8 cellular contexts compared by ENCODE assay signal in genomic region chr9:124861342-124862229, GRCh38. TPM values are rescaled to one million over a fixed set of nuclear protein-coding genes. Genes with fewer than 3 reads are reported as not detected.
DNase-seq lines count a peak whose midpoint lies in the region; ATAC-seq and TF ChIP-seq lines count a peak whose summit lies in the region.

Gene ARPC5L, plus strand, starts transcription at chr9:124862130. Its CDS starts 7,161 bp downstream, at chr9:124869291.
Gene RPL35, minus strand, starts transcription at chr9:124861957. Its CDS starts 45 bp downstream, at chr9:124861912.

- no peak within 1 kb of the TSS for H4K5ac ChIP-seq in mesendoderm (ENCODE audit: low read length)

- H2BK120ac ChIP-seq in mesendoderm (ENCODE audit: low read depth, low read length): peak within 1 kb of the TSS; percentile 55

- no peak within 1 kb of the TSS for H2BK15ac ChIP-seq in mesendoderm (replicated peaks; ENCODE audit: low read depth)

- H3K9me3 ChIP-seq in HUES48 (ENCODE audit: control insufficient read depth, insufficient read depth, low read length): no peaks in the 10 kb centered on the region

- peak within 1 kb of the TSS; percentile 83 for H3K4me3 Mint-ChIP-seq in Calu3 (ENCODE audit: low read depth, unreplicated experiment)
- H3K4me3 Mint-ChIP-seq in effector memory CD8-positive, alpha-beta T cell: peak within 1 kb of the TSS; percentile 95 to 96

- TF ChIP-seq CTCF in Calu3 (IDR thresholded peaks at IDR 0.05; ENCODE audit: unreplicated experiment): no peak

- H3K79me1 ChIP-seq in mesendoderm (ENCODE audit: low read length): peaks cover 18% of the 10 kb centered on the region

- ATAC-seq in GM21423 (IDR thresholded peaks at IDR 0.05; ENCODE audit: unreplicated experiment): peak; percentile 89
- peak; percentile 90 for ATAC-seq in effector memory CD8-positive, alpha-beta T cell (replicated peaks)

- intact Hi-C loops in Calu3 (cut with micrococcal nuclease; ENCODE audit: unreplicated experiment): no loop called here

- CTCF ChIA-PET in Calu3 (lab: Charles Lee): interaction anchor here (0.9 to 1.7 kb wide), 3 partner anchors 9 to 49 kb away, joined by 3 to 4 read pairs (median 4); partner anchors contain the start of gene WDR38

- peaks cover 4% of the 10 kb centered on the region; the same call in 1 of the 2 replicates for H3K4me1 ChIP-seq in HUES48 (ENCODE audit: control insufficient read depth, insufficient read depth, low read length)
- peaks cover 4% of the 10 kb centered on the region for H3K4me1 ChIP-seq in mesendoderm (ENCODE audit: control insufficient read depth, low read depth, low read length)

- H3K4me3 ChIP-seq in HUES48 (ENCODE audit: low read depth, low read length) (peak within 1 kb of the TSS; percentile 88), mesendoderm (ENCODE audit: low read length) (peak within 1 kb of the TSS; percentile 95)

- peak within 1 kb of the TSS; percentile 99 for H3K56ac ChIP-seq in mesendoderm (ENCODE audit: low read length)

- no CpG with 5 or more reads among the region's 92 CpGs for WGBS in mesendoderm (ENCODE audit: extremely low coverage, insufficient coverage, low lambda C conversion rate)

- H3K27ac ChIP-seq in HUES48 (ENCODE audit: low read depth, low read length) (peak within 1 kb of the TSS; percentile 96), mesendoderm (ENCODE audit: low read depth, low read length) (peak within 1 kb of the TSS; percentile 88)

- no peak within 1 kb of the TSS for H4K8ac ChIP-seq in mesendoderm (ENCODE audit: low read depth, low read length)

- peak within 1 kb of the TSS; percentile 99 for H2BK5ac ChIP-seq in mesendoderm (ENCODE audit: low read length)

- peaks cover 57% of the 10 kb centered on the region for H3K36me3 Mint-ChIP-seq in Calu3 (ENCODE audit: insufficient read depth, unreplicated experiment)
- H3K36me3 Mint-ChIP-seq in effector memory CD8-positive, alpha-beta T cell (ENCODE audit: insufficient read depth): peaks cover 38% of the 10 kb centered on the region

- H3K27ac Mint-ChIP-seq in Calu3 (ENCODE audit: unreplicated experiment): peak within 1 kb of the TSS; percentile 82
- peak within 1 kb of the TSS; percentile 94 to 95 for H3K27ac Mint-ChIP-seq in effector memory CD8-positive, alpha-beta T cell

- H3K27me3 ChIP-seq in HUES48 (ENCODE audit: control insufficient read depth, insufficient read depth, low read length) (no peaks in the 10 kb centered on the region), mesendoderm (ENCODE audit: insufficient read depth, low read length, poor library complexity) (no peaks in the 10 kb centered on the region)

- H3K9me3 Mint-ChIP-seq in Calu3 (ENCODE audit: low read depth, unreplicated experiment): no peaks in the 10 kb centered on the region
- H3K9me3 Mint-ChIP-seq in effector memory CD8-positive, alpha-beta T cell: no peaks in the 10 kb centered on the region

- H3K4ac ChIP-seq in mesendoderm (ENCODE audit: low read depth, low read length): peak within 1 kb of the TSS; percentile 93

- BruUV-seq in Calu3 (replicated peaks; lab: Mats Ljungman, UMichigan): TSS peak; percentile 53

- H3K4me2 ChIP-seq in mesendoderm (ENCODE audit: low read length): peak within 1 kb of the TSS; percentile 99

- H3K18ac ChIP-seq in mesendoderm (ENCODE audit: low read length): peak within 1 kb of the TSS; percentile 69

- peaks cover 34% of the 10 kb centered on the region for H3K79me2 ChIP-seq in mesendoderm (ENCODE audit: control insufficient read depth, insufficient read depth, low read length)

- H3K27me3 Mint-ChIP-seq in Calu3 (ENCODE audit: unreplicated experiment): no peaks in the 10 kb centered on the region
- H3K27me3 Mint-ChIP-seq in effector memory CD8-positive, alpha-beta T cell: no peaks in the 10 kb centered on the region

- H3K9ac ChIP-seq in HUES48 (ENCODE audit: low read depth, low read length): peak within 1 kb of the TSS; percentile 99
- H3K9ac ChIP-seq in mesendoderm (ENCODE audit: low read length): peak within 1 kb of the TSS; percentile 98

- DNase-seq in Calu3 (peak; percentile 93), NOMO-1 treated with dmso at 0.1 percent for 144 hours (lab: John Stamatoyannopoulos, UW; ENCODE audit: unreplicated experiment) (peak; percentile 93), mesendoderm (peak; percentile 96)
- peak; percentile 83 to 93 (median 86) for DNase-seq in activated CD8-positive, alpha-beta memory T cell treated with anti-CD3 and anti-CD28 coated beads for 48 hours (ENCODE audit: low read depth in 2 of 3, low spot score in 2 of 3)
- DNase-seq in effector memory CD8-positive, alpha-beta T cell: peak; percentile 94 to 96 (median 96)
- peak; percentile 89 for DNase-seq in stimulated activated CD8-positive, alpha-beta memory T cell treated with anti-CD3 and anti-CD28 coated beads, Interleukin-15, amount 100 ng/mL, for 1 hour (ENCODE audit: low read depth)

- H3K36me3 ChIP-seq in HUES48 (ENCODE audit: control insufficient read depth, insufficient read depth, low read length) (peaks cover 46% of the 10 kb centered on the region), mesendoderm (ENCODE audit: control insufficient read depth, insufficient read depth, low read length) (peaks cover 32% of the 10 kb centered on the region)

- peaks cover 9% of the 10 kb centered on the region for H3K4me1 Mint-ChIP-seq in Calu3 (ENCODE audit: low read depth, unreplicated experiment)
- peaks cover 23 to 26% of the 10 kb centered on the region in 2 donors for H3K4me1 Mint-ChIP-seq in effector memory CD8-positive, alpha-beta T cell (ENCODE audit: low read depth in 2 of 2)

- peak within 1 kb of the TSS; percentile 97 for H3K23ac ChIP-seq in mesendoderm (ENCODE audit: low read length)

- peak within 1 kb of the TSS; percentile 8 for H2AK5ac ChIP-seq in mesendoderm (ENCODE audit: low read length)

RNA-seq across cellular contexts. Expression of gene ARPC5L, which starts in this region (rescaled TPM):
- total RNA-seq in Calu3 (2022): 33.2 and 38.2 TPM in 2 replicates
- polyA plus RNA-seq in mesendoderm (2013, experiment 1 of 2): 67.4 TPM
- 66.9 TPM for polyA plus RNA-seq in mesendoderm (2013, experiment 2 of 2)

RNA-seq across cellular contexts. Expression of gene RPL35, which starts in this region (rescaled TPM):
- 718 and 736 TPM in 2 replicates for total RNA-seq in Calu3 (2022)
- 5,500 TPM for polyA plus RNA-seq in mesendoderm (2013, experiment 1 of 2)
- polyA plus RNA-seq in mesendoderm (2013, experiment 2 of 2): 5,550 TPM

Comparison
In these comparisons a context has a peak if more than half of its experiments do, and no peak if none do; other contexts are left out.
1. Peak in every context shown above with its lines: DNase-seq, ATAC-seq, H3K4me3 ChIP-seq and H3K27ac ChIP-seq.